Comparison of ENCODE assay signal across 17 cellular contexts in the genomic region with DNA sequence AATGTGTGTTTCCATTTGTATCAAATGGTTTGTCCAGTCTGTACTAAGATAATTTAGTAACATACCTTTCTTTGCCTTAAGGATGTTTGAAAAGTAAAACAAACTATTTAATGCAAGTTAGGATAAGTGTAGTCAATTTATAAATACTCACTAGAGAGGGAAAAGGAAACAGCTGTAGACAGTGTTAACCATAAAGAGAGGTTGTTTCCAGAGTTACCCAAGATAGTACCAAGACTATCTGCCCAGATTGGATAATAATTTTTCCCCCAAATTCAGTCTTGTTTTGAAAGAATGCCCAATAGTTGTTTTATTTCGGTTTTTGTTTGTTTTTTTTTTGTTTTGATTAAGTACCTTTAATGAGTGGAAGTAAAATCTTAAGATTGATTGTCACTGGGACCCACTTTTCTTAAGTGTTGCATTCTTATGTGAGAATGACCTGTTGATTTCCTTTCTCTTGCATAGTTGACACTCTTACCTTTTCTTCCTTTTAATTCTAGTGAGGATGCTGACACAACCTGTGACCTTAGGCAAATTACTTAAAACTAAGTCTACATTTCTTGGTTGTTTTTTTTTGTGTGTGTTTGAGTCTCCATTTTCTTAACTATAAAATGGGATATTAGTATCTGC. TPM values are rescaled to one million over a fixed set of nuclear protein-coding genes. Genes with fewer than 3 reads are reported as not detected.
DNase-seq lines count a peak whose midpoint lies in the region; ATAC-seq and TF ChIP-seq lines count a peak whose summit lies in the region.
"Had no signal": no experiment of that assay in that cellular context is flagged by ENCODE, and none has a peak within 500 bp of the region (broad histone marks: within the 10 kb centered on the region; RNA-seq: fewer than 3 reads in every experiment).

No MANE protein-coding gene starts in this region.

- H3K9me3 Mint-ChIP-seq in CD4-positive, CD25-positive, alpha-beta regulatory T cell = no peaks in the 10 kb centered on the region
- no peaks in the 10 kb centered on the region for H3K9me3 Mint-ChIP-seq in endodermal cell
- H3K9me3 Mint-ChIP-seq: activated T-cell treated with anti-CD3 and anti-CD28 coated beads, Interleukin-2, amount 50 U/mL, for 4 hours; naive B cell had no signal

- peaks cover 3% of the 10 kb centered on the region; the same call in 1 of the 2 replicates for H3F3A ChIP-seq in PC-9 (ENCODE audit: insufficient read depth, low read depth)

- H4K20me1 ChIP-seq in KMS-11 (ENCODE audit: insufficient read depth) = no peaks in the 10 kb centered on the region
- no peaks in the 10 kb centered on the region for H4K20me1 ChIP-seq in PC-9 (ENCODE audit: insufficient read depth)

- TF ChIP-seq CTCF in KMS-11 (conservative IDR thresholded peaks at IDR 0.05; ENCODE audit: low read depth, low read length) (no peak), endodermal cell (conservative IDR thresholded peaks at IDR 0.05) (no peak), PC-9 (conservative IDR thresholded peaks at IDR 0.05) (no peak)

- H3K27ac Mint-ChIP-seq in CD4-positive, CD25-positive, alpha-beta regulatory T cell = peak overlapping the region in 2 of 3 donors; percentile 3 to 89
- H3K27ac Mint-ChIP-seq in endodermal cell = peak overlapping the region; percentile 72
- H3K27ac Mint-ChIP-seq: activated CD4-positive, alpha-beta T cell treated with anti-CD3 and anti-CD28 coated beads for 36 hours had no signal

- no peaks in the 10 kb centered on the region for H3K9me3 ChIP-seq in CD4-positive, CD25-positive, alpha-beta regulatory T cell (ENCODE audit: control insufficient read depth in 2 of 2, low read length in 2 of 2)
- no peaks in the 10 kb centered on the region for H3K9me3 ChIP-seq in endodermal cell (ENCODE audit: control insufficient read depth, low read length)
- no peaks in the 10 kb centered on the region for H3K9me3 ChIP-seq in SJCRH30 (replicated peaks)
- no peaks in the 10 kb centered on the region for H3K9me3 ChIP-seq in PC-9 (ENCODE audit: insufficient read depth, low read depth)

- 0% methylated on average over 1 of the region's 1 CpG; no CpG with 5 or more reads in 1 of the 2 experiments for WGBS in endodermal cell (ENCODE audit: insufficient coverage in 1 of 2, insufficient read length in 1 of 2), 2 experiments

- H3K4me1 Mint-ChIP-seq in CD4-positive, CD25-positive, alpha-beta regulatory T cell = peaks cover 24 to 59% (median 52%) of the 10 kb centered on the region in 4 donors
- peaks cover 50% of the 10 kb centered on the region for H3K4me1 Mint-ChIP-seq in endodermal cell

- peaks cover 20% of the 10 kb centered on the region for H3K4me1 ChIP-seq in CD4-positive, CD25-positive, alpha-beta regulatory T cell (ENCODE audit: control insufficient read depth, insufficient read depth, low read length, poor library complexity, severe bottlenecking)
- H3K4me1 ChIP-seq in KMS-11 (ENCODE audit: low read depth, poor library complexity, severe bottlenecking) (peaks cover 67% of the 10 kb centered on the region), endodermal cell (ENCODE audit: control insufficient read depth, insufficient read depth, low read length) (peaks cover 6% of the 10 kb centered on the region), SJCRH30 (no peaks in the 10 kb centered on the region), PC-9 (replicated peaks; ENCODE audit: insufficient read depth) (peaks cover 3% of the 10 kb centered on the region)

- CTCF ChIA-PET in PC-9 (lab: Charles Lee) = no interaction called here

- H3K79me2 ChIP-seq in KMS-11 (ENCODE audit: insufficient read depth, low read depth) (peaks cover 82% of the 10 kb centered on the region), PC-9 (ENCODE audit: low read depth) (peaks cover 26% of the 10 kb centered on the region)

- H3K4me3 Mint-ChIP-seq in CD4-positive, CD25-positive, alpha-beta regulatory T cell = peak overlapping the region in 2 of 4 donors; percentile 8 to 14
- H3K4me3 Mint-ChIP-seq in endodermal cell = no peak overlapping the region
- H3K4me3 Mint-ChIP-seq: activated CD4-positive, alpha-beta T cell treated with anti-CD3 and anti-CD28 coated beads for 36 hours; activated T-cell treated with anti-CD3 and anti-CD28 coated beads, Interleukin-2, amount 50 U/mL, for 4 hours had no signal

- no peaks in the 10 kb centered on the region for H3K27me3 Mint-ChIP-seq in CD4-positive, CD25-positive, alpha-beta regulatory T cell
- no peaks in the 10 kb centered on the region for H3K27me3 Mint-ChIP-seq in endodermal cell (ENCODE audit: insufficient read depth)
- H3K27me3 Mint-ChIP-seq: activated CD4-positive, alpha-beta T cell treated with anti-CD3 and anti-CD28 coated beads for 36 hours; naive B cell had no signal

- H3K4me2 ChIP-seq in KMS-11 (peak overlapping the region; percentile 34), PC-9 (no peak overlapping the region)

- no peaks in the 10 kb centered on the region for H3K9me2 ChIP-seq in PC-9 (ENCODE audit: insufficient read depth)

- no peaks in the 10 kb centered on the region for H3K36me3 ChIP-seq in CD4-positive, CD25-positive, alpha-beta regulatory T cell (ENCODE audit: control insufficient read depth, insufficient read depth, low read length)
- H3K36me3 ChIP-seq in KMS-11 (ENCODE audit: insufficient read depth) (no peaks in the 10 kb centered on the region; the same call in 1 of the 2 replicates), endodermal cell (ENCODE audit: control insufficient read depth, insufficient read depth, low read length) (peaks cover 22% of the 10 kb centered on the region), SJCRH30 (no peaks in the 10 kb centered on the region), PC-9 (ENCODE audit: low read depth) (no peaks in the 10 kb centered on the region)

- H3K27ac ChIP-seq in CD4-positive, CD25-positive, alpha-beta regulatory T cell (ENCODE audit: insufficient read depth, low read length, poor library complexity, severe bottlenecking) = no peak overlapping the region
- H3K27ac ChIP-seq in KMS-11 = peak overlapping the region; percentile 11; the same call in 1 of the 2 replicates
- no peak overlapping the region for H3K27ac ChIP-seq in endodermal cell (ENCODE audit: low read depth, low read length)
- H3K27ac ChIP-seq in SJCRH30 = no peak overlapping the region
- H3K27ac ChIP-seq in PC-9 = no peak overlapping the region

- H2AFZ ChIP-seq in KMS-11 (ENCODE audit: low read depth) (no peak overlapping the region), PC-9 (no peak overlapping the region)

- no peak for DNase-seq in CD4-positive, CD25-positive, alpha-beta regulatory T cell
- DNase-seq in endodermal cell (no peak), kidney tubule cell (ENCODE audit: low spot score) (no peak), SJCRH30 (no peak), PC-9 (no peak)
- DNase-seq in stimulated activated CD4-positive, alpha-beta T cell treated with anti-CD3 and anti-CD28 coated beads, Interleukin-4, amount 100 ng/mL, for 24 hours = no peak
- DNase-seq: activated CD4-positive, alpha-beta T cell treated with anti-CD3 and anti-CD28 coated beads for 36 hours; activated T-cell treated with anti-CD3 and anti-CD28 coated beads, Interleukin-2, amount 50 U/mL, for 4 hours; naive B cell; retina; stimulated activated CD4-positive, alpha-beta T cell treated with anti-CD3 and anti-CD28 coated beads, Interleukin-4, amount 100 ng/mL, for 4 hours; stimulated activated naive CD8-positive, alpha-beta T cell treated with anti-CD3 and anti-CD28 coated beads, Interleukin-15, Interleukin-2, amounts not matched to agents 100 U/mL and 50 U/mL, for 24 hours had no signal

- intact Hi-C loops in PC-9 (cut with micrococcal nuclease; ENCODE audit: unreplicated experiment) = no loop called here

- no peak for ATAC-seq in CD4-positive, CD25-positive, alpha-beta regulatory T cell (ENCODE audit: low read depth in 2 of 2)
- peak; percentile 63 for ATAC-seq in GM18870 (IDR thresholded peaks at IDR 0.05; ENCODE audit: unreplicated experiment)
- ATAC-seq: activated CD4-positive, alpha-beta T cell treated with anti-CD3 and anti-CD28 coated beads for 36 hours; activated T-cell treated with anti-CD3 and anti-CD28 coated beads, Interleukin-2, amount 50 U/mL, for 4 hours; stimulated activated naive CD8-positive, alpha-beta T cell treated with anti-CD3 and anti-CD28 coated beads, Interleukin-15, Interleukin-2, amounts not matched to agents 100 U/mL and 50 U/mL, for 24 hours had no signal

- peaks cover 21% of the 10 kb centered on the region for H3K36me3 Mint-ChIP-seq in CD4-positive, CD25-positive, alpha-beta regulatory T cell
- H3K36me3 Mint-ChIP-seq in endodermal cell (ENCODE audit: low read depth) = peaks cover 26% of the 10 kb centered on the region

- no TSS peak for BruUV-seq in PC-9 (replicated peaks; lab: Mats Ljungman, UMichigan)

- no peak overlapping the region for H3K4me3 ChIP-seq in CD4-positive, CD25-positive, alpha-beta regulatory T cell (ENCODE audit: low read depth, low read length)
- no peak overlapping the region for H3K4me3 ChIP-seq in KMS-11 (IDR thresholded peaks at IDR 0.05; ENCODE audit: insufficient read depth, low read depth, low read length)
- no peak overlapping the region for H3K4me3 ChIP-seq in endodermal cell (ENCODE audit: low read length)
- H3K4me3 ChIP-seq in SJCRH30 = no peak overlapping the region
- no peak overlapping the region for H3K4me3 ChIP-seq in PC-9

- POLR2A ChIA-PET in PC-9 (lab: Charles Lee; ENCODE audit: unreplicated experiment) = no interaction called here

- H3K27me3 ChIP-seq in CD4-positive, CD25-positive, alpha-beta regulatory T cell (ENCODE audit: control insufficient read depth, insufficient read depth, low read length) = no peaks in the 10 kb centered on the region
- H3K27me3 ChIP-seq in KMS-11 (ENCODE audit: insufficient read depth, low read depth) (no peaks in the 10 kb centered on the region), endodermal cell (ENCODE audit: control insufficient read depth, insufficient read depth, low read length, poor library complexity, severe bottlenecking) (no peaks in the 10 kb centered on the region), SJCRH30 (no peaks in the 10 kb centered on the region), PC-9 (ENCODE audit: insufficient read depth, low read depth) (no peaks in the 10 kb centered on the region)

- H3K9ac ChIP-seq in KMS-11 (no peak overlapping the region), endodermal cell (ENCODE audit: extremely low read depth, low read length, poor library complexity, severe bottlenecking) (no peak overlapping the region)

RNA-seq across cellular contexts. Expression of a gene that starts 12.8 kb away (rescaled TPM):
- 122 TPM for total RNA-seq in CD4-positive, CD25-positive, alpha-beta regulatory T cell
- 10 to 100 TPM; 18.1 to 43.3 (median 28.0) TPM for polyA plus RNA-seq in CD4-positive, CD25-positive, alpha-beta regulatory T cell
- 100 to 1,000 TPM; 134 to 171 TPM for total RNA-seq in endodermal cell
- 30.2 TPM for polyA plus RNA-seq in endodermal cell (2013, experiment 1 of 2)
- 31.3 TPM for polyA plus RNA-seq in endodermal cell (2013, experiment 2 of 2)
- total RNA-seq in SJCRH30 (2014; rRNA removed; shearing (Covaris generic)) = 15.3 and 16.1 TPM in 2 replicates
- total RNA-seq in PC-9 (2021) = 45.3 and 52.8 TPM in 2 replicates

RNA-seq across cellular contexts. Expression of a gene that starts 55.4 kb away (rescaled TPM):
- total RNA-seq in CD4-positive, CD25-positive, alpha-beta regulatory T cell = not detected
- not detected for polyA plus RNA-seq in CD4-positive, CD25-positive, alpha-beta regulatory T cell
- total RNA-seq in endodermal cell (1 to 10 TPM; 2.2 to 3.7 TPM), PC-9 (2021) (2.0 TPM in 1 of 2 replicates, not detected in the other)
- polyA plus RNA-seq in endodermal cell (2013, experiment 1 of 2) = 2.2 TPM
- 2.2 TPM for polyA plus RNA-seq in endodermal cell (2013, experiment 2 of 2)
- 0.75 TPM in 1 of 2 replicates, not detected in the other for total RNA-seq in SJCRH30 (2014; rRNA removed; shearing (Covaris generic))
- total RNA-seq: activated CD4-positive, alpha-beta T cell treated with anti-CD3 and anti-CD28 coated beads for 36 hours; activated T-cell treated with anti-CD3 and anti-CD28 coated beads, Interleukin-2, amount 50 U/mL, for 4 hours; astrocyte; glomerular endothelial cell; LHCN-M2 had no signal
